ENCODE assay signal across 1 cellular context in the genomic region with DNA sequence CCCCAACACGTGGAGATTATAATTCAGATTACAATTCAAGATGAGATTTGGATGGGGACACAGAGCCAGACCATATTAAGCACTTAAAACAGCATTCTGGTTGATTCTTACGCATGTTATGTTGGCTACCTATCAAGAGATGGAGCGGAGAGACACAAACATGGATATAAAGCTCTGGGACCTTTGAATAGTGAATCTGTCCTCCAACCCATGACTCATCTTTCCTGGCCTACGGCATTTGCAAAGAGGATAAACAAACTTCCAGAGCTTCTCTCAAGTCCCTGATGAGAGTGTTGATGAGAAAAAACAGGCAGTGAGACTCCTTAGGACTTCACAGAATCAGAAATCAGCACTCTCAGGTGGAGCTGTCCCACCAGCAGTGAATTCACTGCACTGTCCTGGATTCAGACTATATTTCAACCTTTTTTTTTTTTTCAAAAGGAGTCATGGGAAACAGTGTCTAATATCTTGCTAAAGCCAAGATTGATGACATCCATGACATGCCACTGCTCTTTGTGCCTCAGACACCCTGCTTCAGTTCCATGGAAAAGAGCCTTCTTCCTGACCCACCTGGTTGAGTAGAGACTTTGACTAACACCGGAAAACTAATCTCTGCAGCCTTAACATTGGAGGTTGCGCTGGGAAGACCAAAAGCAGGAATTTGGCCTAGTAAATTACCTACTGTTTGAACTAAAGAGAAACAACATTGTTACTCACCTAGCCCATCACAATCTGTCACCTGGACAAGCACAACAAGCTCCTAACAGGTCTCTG.
TF ChIP-seq lines count a peak whose summit lies in the region.

No MANE protein-coding gene starts in this region.

TF ChIP-seq in HepG2, 621 proteins besides CTCF, POLR2A, EP300 and RAD21 (continued from another document and continues in another):
- TF ChIP-seq SNAPC2 (CRISPR knock-in tag; IDR thresholded peaks at IDR 0.05): no peak
- TF ChIP-seq, protein P1, sequence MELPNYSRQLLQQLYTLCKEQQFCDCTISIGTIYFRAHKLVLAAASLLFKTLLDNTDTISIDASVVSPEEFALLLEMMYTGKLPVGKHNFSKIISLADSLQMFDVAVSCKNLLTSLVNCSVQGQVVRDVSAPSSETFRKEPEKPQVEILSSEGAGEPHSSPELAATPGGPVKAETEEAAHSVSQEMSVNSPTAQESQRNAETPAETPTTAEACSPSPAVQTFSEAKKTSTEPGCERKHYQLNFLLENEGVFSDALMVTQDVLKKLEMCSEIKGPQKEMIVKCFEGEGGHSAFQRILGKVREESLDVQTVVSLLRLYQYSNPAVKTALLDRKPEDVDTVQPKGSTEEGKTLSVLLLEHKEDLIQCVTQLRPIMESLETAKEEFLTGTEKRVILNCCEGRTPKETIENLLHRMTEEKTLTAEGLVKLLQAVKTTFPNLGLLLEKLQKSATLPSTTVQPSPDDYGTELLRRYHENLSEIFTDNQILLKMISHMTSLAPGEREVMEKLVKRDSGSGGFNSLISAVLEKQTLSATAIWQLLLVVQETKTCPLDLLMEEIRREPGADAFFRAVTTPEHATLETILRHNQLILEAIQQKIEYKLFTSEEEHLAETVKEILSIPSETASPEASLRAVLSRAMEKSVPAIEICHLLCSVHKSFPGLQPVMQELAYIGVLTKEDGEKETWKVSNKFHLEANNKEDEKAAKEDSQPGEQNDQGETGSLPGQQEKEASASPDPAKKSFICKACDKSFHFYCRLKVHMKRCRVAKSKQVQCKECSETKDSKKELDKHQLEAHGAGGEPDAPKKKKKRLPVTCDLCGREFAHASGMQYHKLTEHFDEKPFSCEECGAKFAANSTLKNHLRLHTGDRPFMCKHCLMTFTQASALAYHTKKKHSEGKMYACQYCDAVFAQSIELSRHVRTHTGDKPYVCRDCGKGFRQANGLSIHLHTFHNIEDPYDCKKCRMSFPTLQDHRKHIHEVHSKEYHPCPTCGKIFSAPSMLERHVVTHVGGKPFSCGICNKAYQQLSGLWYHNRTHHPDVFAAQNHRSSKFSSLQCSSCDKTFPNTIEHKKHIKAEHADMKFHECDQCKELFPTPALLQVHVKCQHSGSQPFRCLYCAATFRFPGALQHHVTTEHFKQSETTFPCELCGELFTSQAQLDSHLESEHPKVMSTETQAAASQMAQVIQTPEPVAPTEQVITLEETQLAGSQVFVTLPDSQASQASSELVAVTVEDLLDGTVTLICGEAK (IDR thresholded peaks at IDR 0.05): peak; percentile 52; the same call in 1 of the 2 replicates
- TF ChIP-seq, protein P1 (CRISPR knock-in tag; IDR thresholded peaks at IDR 0.05): peak; percentile 83; the same call in 1 of the 2 replicates
- no peak for TF ChIP-seq MIER2 (CRISPR knock-in tag; IDR thresholded peaks at IDR 0.05)
- no peak for TF ChIP-seq SP140L (CRISPR knock-in tag; IDR thresholded peaks at IDR 0.05; ENCODE audit: borderline replicate concordance)
- TF ChIP-seq CENPT (CRISPR knock-in tag; IDR thresholded peaks at IDR 0.05; ENCODE audit: low read depth): no peak
- TF ChIP-seq ZNF143 (CRISPR knock-in tag; IDR thresholded peaks at IDR 0.05): no peak
- no peak for TF ChIP-seq ZNF605 (CRISPR knock-in tag; IDR thresholded peaks at IDR 0.05)
- TF ChIP-seq, protein P2, sequence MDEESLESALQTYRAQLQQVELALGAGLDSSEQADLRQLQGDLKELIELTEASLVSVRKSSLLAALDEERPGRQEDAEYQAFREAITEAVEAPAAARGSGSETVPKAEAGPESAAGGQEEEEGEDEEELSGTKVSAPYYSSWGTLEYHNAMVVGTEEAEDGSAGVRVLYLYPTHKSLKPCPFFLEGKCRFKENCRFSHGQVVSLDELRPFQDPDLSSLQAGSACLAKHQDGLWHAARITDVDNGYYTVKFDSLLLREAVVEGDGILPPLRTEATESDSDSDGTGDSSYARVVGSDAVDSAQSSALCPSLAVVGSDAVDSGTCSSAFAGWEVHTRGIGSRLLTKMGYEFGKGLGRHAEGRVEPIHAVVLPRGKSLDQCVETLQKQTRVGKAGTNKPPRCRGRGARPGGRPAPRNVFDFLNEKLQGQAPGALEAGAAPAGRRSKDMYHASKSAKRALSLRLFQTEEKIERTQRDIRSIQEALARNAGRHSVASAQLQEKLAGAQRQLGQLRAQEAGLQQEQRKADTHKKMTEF (CRISPR knock-in tag; IDR thresholded peaks at IDR 0.05): no peak
- TF ChIP-seq, protein P3, sequence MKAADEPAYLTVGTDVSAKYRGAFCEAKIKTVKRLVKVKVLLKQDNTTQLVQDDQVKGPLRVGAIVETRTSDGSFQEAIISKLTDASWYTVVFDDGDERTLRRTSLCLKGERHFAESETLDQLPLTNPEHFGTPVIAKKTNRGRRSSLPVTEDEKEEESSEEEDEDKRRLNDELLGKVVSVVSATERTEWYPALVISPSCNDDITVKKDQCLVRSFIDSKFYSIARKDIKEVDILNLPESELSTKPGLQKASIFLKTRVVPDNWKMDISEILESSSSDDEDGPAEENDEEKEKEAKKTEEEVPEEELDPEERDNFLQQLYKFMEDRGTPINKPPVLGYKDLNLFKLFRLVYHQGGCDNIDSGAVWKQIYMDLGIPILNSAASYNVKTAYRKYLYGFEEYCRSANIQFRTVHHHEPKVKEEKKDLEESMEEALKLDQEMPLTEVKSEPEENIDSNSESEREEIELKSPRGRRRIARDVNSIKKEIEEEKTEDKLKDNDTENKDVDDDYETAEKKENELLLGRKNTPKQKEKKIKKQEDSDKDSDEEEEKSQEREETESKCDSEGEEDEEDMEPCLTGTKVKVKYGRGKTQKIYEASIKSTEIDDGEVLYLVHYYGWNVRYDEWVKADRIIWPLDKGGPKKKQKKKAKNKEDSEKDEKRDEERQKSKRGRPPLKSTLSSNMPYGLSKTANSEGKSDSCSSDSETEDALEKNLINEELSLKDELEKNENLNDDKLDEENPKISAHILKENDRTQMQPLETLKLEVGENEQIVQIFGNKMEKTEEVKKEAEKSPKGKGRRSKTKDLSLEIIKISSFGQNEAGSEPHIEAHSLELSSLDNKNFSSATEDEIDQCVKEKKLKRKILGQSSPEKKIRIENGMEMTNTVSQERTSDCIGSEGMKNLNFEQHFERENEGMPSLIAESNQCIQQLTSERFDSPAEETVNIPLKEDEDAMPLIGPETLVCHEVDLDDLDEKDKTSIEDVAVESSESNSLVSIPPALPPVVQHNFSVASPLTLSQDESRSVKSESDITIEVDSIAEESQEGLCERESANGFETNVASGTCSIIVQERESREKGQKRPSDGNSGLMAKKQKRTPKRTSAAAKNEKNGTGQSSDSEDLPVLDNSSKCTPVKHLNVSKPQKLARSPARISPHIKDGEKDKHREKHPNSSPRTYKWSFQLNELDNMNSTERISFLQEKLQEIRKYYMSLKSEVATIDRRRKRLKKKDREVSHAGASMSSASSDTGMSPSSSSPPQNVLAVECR (CRISPR knock-in tag; IDR thresholded peaks at IDR 0.05; ENCODE audit: borderline replicate concordance): no peak
- TF ChIP-seq ISX (CRISPR knock-in tag; conservative IDR thresholded peaks at IDR 0.05): no peak
- 0 out of 2 replicates have a peak, but pooled peaks have one; percentile 3 for TF ChIP-seq IRF2 (CRISPR knock-in tag; IDR thresholded peaks at IDR 0.05)
- TF ChIP-seq ZEB1 (IDR thresholded peaks at IDR 0.05; ENCODE audit: insufficient replicate concordance, low read depth): peak; percentile 36
- TF ChIP-seq, protein P4, sequence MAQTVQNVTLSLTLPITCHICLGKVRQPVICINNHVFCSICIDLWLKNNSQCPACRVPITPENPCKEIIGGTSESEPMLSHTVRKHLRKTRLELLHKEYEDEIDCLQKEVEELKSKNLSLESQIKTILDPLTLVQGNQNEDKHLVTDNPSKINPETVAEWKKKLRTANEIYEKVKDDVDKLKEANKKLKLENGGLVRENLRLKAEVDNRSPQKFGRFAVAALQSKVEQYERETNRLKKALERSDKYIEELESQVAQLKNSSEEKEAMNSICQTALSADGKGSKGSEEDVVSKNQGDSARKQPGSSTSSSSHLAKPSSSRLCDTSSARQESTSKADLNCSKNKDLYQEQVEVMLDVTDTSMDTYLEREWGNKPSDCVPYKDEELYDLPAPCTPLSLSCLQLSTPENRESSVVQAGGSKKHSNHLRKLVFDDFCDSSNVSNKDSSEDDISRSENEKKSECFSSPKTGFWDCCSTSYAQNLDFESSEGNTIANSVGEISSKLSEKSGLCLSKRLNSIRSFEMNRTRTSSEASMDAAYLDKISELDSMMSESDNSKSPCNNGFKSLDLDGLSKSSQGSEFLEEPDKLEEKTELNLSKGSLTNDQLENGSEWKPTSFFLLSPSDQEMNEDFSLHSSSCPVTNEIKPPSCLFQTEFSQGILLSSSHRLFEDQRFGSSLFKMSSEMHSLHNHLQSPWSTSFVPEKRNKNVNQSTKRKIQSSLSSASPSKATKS (CRISPR knock-in tag; IDR thresholded peaks at IDR 0.05): no peak
- TF ChIP-seq NFE2L2 (IDR thresholded peaks at IDR 0.05; ENCODE audit: low read length): no peak
- TF ChIP-seq RARA (CRISPR knock-in tag; IDR thresholded peaks at IDR 0.05): no peak
- TF ChIP-seq RELA (CRISPR knock-in tag; IDR thresholded peaks at IDR 0.05): no peak
- no peak for TF ChIP-seq ATF1 (CRISPR knock-in tag; IDR thresholded peaks at IDR 0.05)
- TF ChIP-seq, protein P5, sequence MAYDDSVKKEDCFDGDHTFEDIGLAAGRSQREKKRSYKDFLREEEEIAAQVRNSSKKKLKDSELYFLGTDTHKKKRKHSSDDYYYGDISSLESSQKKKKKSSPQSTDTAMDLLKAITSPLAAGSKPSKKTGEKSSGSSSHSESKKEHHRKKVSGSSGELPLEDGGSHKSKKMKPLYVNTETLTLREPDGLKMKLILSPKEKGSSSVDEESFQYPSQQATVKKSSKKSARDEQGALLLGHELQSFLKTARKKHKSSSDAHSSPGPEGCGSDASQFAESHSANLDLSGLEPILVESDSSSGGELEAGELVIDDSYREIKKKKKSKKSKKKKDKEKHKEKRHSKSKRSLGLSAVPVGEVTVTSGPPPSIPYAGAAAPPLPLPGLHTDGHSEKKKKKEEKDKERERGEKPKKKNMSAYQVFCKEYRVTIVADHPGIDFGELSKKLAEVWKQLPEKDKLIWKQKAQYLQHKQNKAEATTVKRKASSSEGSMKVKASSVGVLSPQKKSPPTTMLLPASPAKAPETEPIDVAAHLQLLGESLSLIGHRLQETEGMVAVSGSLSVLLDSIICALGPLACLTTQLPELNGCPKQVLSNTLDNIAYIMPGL (CRISPR knock-in tag; IDR thresholded peaks at IDR 0.05; ENCODE audit: borderline replicate concordance in 1 of 2, low read depth in 1 of 2): no peak
- no peak for TF ChIP-seq REL (CRISPR knock-in tag; conservative IDR thresholded peaks at IDR 0.05)
- TF ChIP-seq RFX3 (CRISPR knock-in tag; IDR thresholded peaks at IDR 0.05): no peak
- TF ChIP-seq ATRX (CRISPR knock-in tag; IDR thresholded peaks at IDR 0.05; ENCODE audit: borderline replicate concordance): no peak
- no peak for TF ChIP-seq RBFOX2 (IDR thresholded peaks at IDR 0.05; ENCODE audit: low read depth, low read length)
- TF ChIP-seq, protein P6, sequence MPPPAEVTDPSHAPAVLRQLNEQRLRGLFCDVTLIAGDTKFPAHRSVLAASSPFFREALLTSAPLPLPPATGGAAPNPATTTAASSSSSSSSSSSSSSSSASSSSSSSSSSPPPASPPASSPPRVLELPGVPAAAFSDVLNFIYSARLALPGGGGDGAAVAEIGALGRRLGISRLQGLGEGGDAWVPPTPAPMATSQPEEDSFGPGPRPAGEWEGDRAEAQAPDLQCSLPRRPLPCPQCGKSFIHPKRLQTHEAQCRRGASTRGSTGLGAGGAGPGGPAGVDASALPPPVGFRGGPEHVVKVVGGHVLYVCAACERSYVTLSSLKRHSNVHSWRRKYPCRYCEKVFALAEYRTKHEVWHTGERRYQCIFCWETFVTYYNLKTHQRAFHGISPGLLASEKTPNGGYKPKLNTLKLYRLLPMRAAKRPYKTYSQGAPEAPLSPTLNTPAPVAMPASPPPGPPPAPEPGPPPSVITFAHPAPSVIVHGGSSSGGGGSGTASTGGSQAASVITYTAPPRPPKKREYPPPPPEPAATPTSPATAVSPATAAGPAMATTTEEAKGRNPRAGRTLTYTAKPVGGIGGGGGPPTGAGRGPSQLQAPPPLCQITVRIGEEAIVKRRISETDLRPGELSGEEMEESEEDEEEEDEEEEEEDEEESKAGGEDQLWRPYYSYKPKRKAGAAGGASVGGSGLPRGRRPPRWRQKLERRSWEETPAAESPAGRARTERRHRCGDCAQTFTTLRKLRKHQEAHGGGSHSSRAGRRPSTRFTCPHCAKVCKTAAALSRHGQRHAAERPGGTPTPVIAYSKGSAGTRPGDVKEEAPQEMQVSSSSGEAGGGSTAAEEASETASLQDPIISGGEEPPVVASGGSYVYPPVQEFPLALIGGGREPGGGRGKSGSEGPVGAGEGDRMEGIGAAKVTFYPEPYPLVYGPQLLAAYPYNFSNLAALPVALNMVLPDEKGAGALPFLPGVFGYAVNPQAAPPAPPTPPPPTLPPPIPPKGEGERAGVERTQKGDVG (CRISPR knock-in tag; IDR thresholded peaks at IDR 0.05; ENCODE audit: borderline replicate concordance): no peak
- TF ChIP-seq HOXA5 (CRISPR knock-in tag; IDR thresholded peaks at IDR 0.05): no peak
- no peak for TF ChIP-seq ZNF564 (CRISPR knock-in tag; IDR thresholded peaks at IDR 0.05)
- TF ChIP-seq, protein P7, sequence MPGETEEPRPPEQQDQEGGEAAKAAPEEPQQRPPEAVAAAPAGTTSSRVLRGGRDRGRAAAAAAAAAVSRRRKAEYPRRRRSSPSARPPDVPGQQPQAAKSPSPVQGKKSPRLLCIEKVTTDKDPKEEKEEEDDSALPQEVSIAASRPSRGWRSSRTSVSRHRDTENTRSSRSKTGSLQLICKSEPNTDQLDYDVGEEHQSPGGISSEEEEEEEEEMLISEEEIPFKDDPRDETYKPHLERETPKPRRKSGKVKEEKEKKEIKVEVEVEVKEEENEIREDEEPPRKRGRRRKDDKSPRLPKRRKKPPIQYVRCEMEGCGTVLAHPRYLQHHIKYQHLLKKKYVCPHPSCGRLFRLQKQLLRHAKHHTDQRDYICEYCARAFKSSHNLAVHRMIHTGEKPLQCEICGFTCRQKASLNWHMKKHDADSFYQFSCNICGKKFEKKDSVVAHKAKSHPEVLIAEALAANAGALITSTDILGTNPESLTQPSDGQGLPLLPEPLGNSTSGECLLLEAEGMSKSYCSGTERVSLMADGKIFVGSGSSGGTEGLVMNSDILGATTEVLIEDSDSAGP (CRISPR knock-in tag; IDR thresholded peaks at IDR 0.05; ENCODE audit: borderline replicate concordance): no peak
- TF ChIP-seq ZNF678 (CRISPR knock-in tag; IDR thresholded peaks at IDR 0.05): no peak
